ENCODE assay signal across 7 cellular contexts in the genomic region with DNA sequence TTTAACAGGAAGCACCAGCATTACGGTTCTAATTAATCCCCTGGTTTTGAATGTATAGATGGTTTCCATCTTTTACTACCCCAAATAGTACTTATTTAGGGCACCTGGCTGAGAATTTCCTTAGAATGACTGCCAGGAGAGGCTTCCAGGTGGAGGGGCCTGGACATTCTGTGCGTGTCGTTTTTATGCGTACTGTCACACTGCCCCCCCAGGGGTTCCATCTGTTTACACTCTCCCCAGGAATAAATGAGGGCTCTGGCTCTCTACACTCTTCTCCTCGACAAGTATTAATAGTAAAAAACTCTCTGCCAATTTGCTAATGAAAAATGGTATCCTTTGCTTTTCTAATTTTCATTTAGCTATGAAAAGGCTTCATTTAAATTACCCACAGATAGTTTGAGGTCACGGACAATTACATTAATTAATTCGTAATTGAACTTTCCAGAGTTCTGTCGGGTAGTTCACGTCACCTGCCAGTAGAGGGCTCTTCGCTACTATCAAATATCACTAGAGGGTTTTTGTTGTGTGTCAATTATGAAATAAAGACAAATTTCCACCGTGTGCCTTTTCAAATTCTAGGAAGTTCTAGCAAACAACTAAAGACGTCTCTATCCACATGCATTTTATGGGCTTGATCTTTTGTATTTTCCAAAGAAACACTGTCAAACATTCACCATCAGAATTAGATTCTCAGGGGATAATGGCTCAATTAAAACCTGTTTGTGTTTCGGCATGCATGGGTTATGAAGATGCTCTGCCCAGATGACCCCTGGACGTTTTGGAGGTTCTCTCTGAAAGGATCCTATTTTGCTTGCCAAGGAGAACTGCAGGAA.
DNase-seq lines count a peak whose midpoint lies in the region; ATAC-seq, FAIRE-seq and TF ChIP-seq lines count a peak whose summit lies in the region.

No MANE protein-coding gene starts in this region.

- H3K4me1 Mint-ChIP-seq in stimulated activated memory B cell treated with anti-CD40 and anti-IgM and Interleukin-4, amounts not matched to agents 10 μg/mL and 1 μg/mL and 100 μg/mL, for 72 hours = peaks cover 4% of the 10 kb centered on the region

- WGBS in esophagus squamous epithelium, 2 donors = 14 to 16% methylated on average over 14 of the region's 14 CpGs
- WGBS in pancreas, 2 donors = 13% methylated on average over 14 of the region's 14 CpGs

- no peaks in the 10 kb centered on the region for H3K9me3 ChIP-seq in esophagus squamous epithelium
- no peaks in the 10 kb centered on the region for H3K9me3 ChIP-seq in pancreas

- ATAC-seq in SK-N-SH treated with all-trans-retinoic acid at 6 μM for 48 hours (peak; percentile 66; the same call in 2 of the 3 replicates), pancreas (peak in 3 of 4 donors; percentile 69 to 77 (median 70)), HG03159 (IDR thresholded peaks at IDR 0.05; ENCODE audit: unreplicated experiment) (no peak)
- no peak for ATAC-seq in stimulated activated memory B cell treated with anti-CD40 and anti-IgM and Interleukin-4, amounts not matched to agents 10 μg/mL and 1 μg/mL and 100 μg/mL, for 72 hours

- no peaks in the 10 kb centered on the region for H3K9me3 Mint-ChIP-seq in stimulated activated memory B cell treated with anti-CD40 and anti-IgM and Interleukin-4, amounts not matched to agents 10 μg/mL and 1 μg/mL and 100 μg/mL, for 72 hours

- H3K27me3 ChIP-seq in esophagus squamous epithelium = no peaks in the 10 kb centered on the region
- H3K27me3 ChIP-seq in pancreas = no peaks in the 10 kb centered on the region

- peak; percentile 39 to 88 (median 80) for TF ChIP-seq CTCF in esophagus squamous epithelium (IDR thresholded peaks at IDR 0.05)
- TF ChIP-seq CTCF in pancreas (IDR thresholded peaks at IDR 0.05) = peak; percentile 22 to 74 (median 70)

- H3K36me3 ChIP-seq in esophagus squamous epithelium (no peaks in the 10 kb centered on the region), pancreas (no peaks in the 10 kb centered on the region)

- peak; percentile 77 for TF ChIP-seq RAD21 in Ishikawa (IDR thresholded peaks at IDR 0.05; ENCODE audit: low read depth)

- no peak overlapping the region for H3K4me3 Mint-ChIP-seq in stimulated activated memory B cell treated with anti-CD40 and anti-IgM and Interleukin-4, amounts not matched to agents 10 μg/mL and 1 μg/mL and 100 μg/mL, for 72 hours

- intact Hi-C loops in esophagus squamous epithelium (cut with DNase I) (loop anchor here (5.0 kb wide), 1 partner anchor 709 kb away; no protein-coding TSS in a partner anchor), pancreas (cut with DNase I) (loop anchor here in 2 of 3 donors (5.0 kb wide), 1 partner anchor 709 kb away; no protein-coding TSS in a partner anchor)

- H3K27ac ChIP-seq in esophagus squamous epithelium (no peak overlapping the region), pancreas (no peak overlapping the region)

- peaks cover 24% of the 10 kb centered on the region for H3K27me3 Mint-ChIP-seq in stimulated activated memory B cell treated with anti-CD40 and anti-IgM and Interleukin-4, amounts not matched to agents 10 μg/mL and 1 μg/mL and 100 μg/mL, for 72 hours

- DNase-seq in EH (ENCODE audit: low read depth) (peak; percentile 37), esophagus squamous epithelium (lab: John Stamatoyannopoulos, UW) (no peak), pancreas (peak in 1 of 6 donors; percentile 27)

- no peaks in the 10 kb centered on the region for H3K4me1 ChIP-seq in esophagus squamous epithelium
- no peaks in the 10 kb centered on the region for H3K4me1 ChIP-seq in pancreas

- FAIRE-seq in pancreas (lab: Jason Lieb, UNC) = peak; percentile 88

- no peaks in the 10 kb centered on the region for H3K36me3 Mint-ChIP-seq in stimulated activated memory B cell treated with anti-CD40 and anti-IgM and Interleukin-4, amounts not matched to agents 10 μg/mL and 1 μg/mL and 100 μg/mL, for 72 hours

- no peak overlapping the region for H3K27ac Mint-ChIP-seq in stimulated activated memory B cell treated with anti-CD40 and anti-IgM and Interleukin-4, amounts not matched to agents 10 μg/mL and 1 μg/mL and 100 μg/mL, for 72 hours

- H3K4me3 ChIP-seq in esophagus squamous epithelium (no peak overlapping the region), pancreas (no peak overlapping the region)

- TF ChIP-seq EP300 in Ishikawa (IDR thresholded peaks at IDR 0.05; ENCODE audit: borderline replicate concordance) = no peak

- no peak for TF ChIP-seq POLR2A in esophagus squamous epithelium (IDR thresholded peaks at IDR 0.05)

TF ChIP-seq in Ishikawa, 13 proteins besides CTCF, POLR2A, EP300 and RAD21:
- TF ChIP-seq NFIC (IDR thresholded peaks at IDR 0.05) (no peak), USF1 (IDR thresholded peaks at IDR 0.05) (no peak), ZBTB7A (IDR thresholded peaks at IDR 0.05; ENCODE audit: low read depth) (no peak)

TF ChIP-seq in SK-N-SH treated with all-trans-retinoic acid at 6 μM for 48 hours, 23 proteins besides CTCF, POLR2A, EP300 and RAD21:
- TF ChIP-seq ZC3H10 (CRISPR knock-in tag; IDR thresholded peaks at IDR 0.05) (no peak), SNAI2 (CRISPR knock-in tag; IDR thresholded peaks at IDR 0.05) (no peak), TCF4 (CRISPR knock-in tag; IDR thresholded peaks at IDR 0.05; ENCODE audit: borderline replicate concordance) (no peak), ZNF8 (CRISPR knock-in tag; IDR thresholded peaks at IDR 0.05) (no peak), ZFP30 (CRISPR knock-in tag; IDR thresholded peaks at IDR 0.05) (no peak), OSR1 (CRISPR knock-in tag; IDR thresholded peaks at IDR 0.05) (no peak), ARNTL (CRISPR knock-in tag; IDR thresholded peaks at IDR 0.05; ENCODE audit: borderline replicate concordance, low read depth) (no peak), ZNF70 (CRISPR knock-in tag; IDR thresholded peaks at IDR 0.05) (no peak), BACH2 (CRISPR knock-in tag; IDR thresholded peaks at IDR 0.05; ENCODE audit: borderline replicate concordance) (no peak), ZNF565 (CRISPR knock-in tag; conservative IDR thresholded peaks at IDR 0.05; ENCODE audit: low read depth) (no peak), ISL1 (CRISPR knock-in tag; IDR thresholded peaks at IDR 0.05) (no peak), TSHZ2 (CRISPR knock-in tag; IDR thresholded peaks at IDR 0.05) (no peak)
- TF ChIP-seq, protein P1, sequence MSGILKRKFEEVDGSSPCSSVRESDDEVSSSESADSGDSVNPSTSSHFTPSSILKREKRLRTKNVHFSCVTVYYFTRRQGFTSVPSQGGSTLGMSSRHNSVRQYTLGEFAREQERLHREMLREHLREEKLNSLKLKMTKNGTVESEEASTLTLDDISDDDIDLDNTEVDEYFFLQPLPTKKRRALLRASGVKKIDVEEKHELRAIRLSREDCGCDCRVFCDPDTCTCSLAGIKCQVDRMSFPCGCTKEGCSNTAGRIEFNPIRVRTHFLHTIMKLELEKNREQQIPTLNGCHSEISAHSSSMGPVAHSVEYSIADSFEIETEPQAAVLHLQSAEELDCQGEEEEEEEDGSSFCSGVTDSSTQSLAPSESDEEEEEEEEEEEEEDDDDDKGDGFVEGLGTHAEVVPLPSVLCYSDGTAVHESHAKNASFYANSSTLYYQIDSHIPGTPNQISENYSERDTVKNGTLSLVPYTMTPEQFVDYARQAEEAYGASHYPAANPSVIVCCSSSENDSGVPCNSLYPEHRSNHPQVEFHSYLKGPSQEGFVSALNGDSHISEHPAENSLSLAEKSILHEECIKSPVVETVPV (CRISPR knock-in tag; IDR thresholded peaks at IDR 0.05) = no peak
TF ChIP-seq in SK-N-SH treated with all-trans-retinoic acid at 6 μM for 48 hours: peak in this region for 0.

Comparison
In these comparisons a context has a peak if more than half of its experiments do, and no peak if none do; other contexts are left out.
1. ATAC-seq: peak in SK-N-SH treated with all-trans-retinoic acid at 6 μM for 48 hours (single experiment) and pancreas (3 of 4); none in HG03159 (single experiment) and stimulated activated memory B cell treated with anti-CD40 and anti-IgM and Interleukin-4, amounts not matched to agents 10 μg/mL and 1 μg/mL and 100 μg/mL, for 72 hours (single experiment).